In the genomic region with DNA sequence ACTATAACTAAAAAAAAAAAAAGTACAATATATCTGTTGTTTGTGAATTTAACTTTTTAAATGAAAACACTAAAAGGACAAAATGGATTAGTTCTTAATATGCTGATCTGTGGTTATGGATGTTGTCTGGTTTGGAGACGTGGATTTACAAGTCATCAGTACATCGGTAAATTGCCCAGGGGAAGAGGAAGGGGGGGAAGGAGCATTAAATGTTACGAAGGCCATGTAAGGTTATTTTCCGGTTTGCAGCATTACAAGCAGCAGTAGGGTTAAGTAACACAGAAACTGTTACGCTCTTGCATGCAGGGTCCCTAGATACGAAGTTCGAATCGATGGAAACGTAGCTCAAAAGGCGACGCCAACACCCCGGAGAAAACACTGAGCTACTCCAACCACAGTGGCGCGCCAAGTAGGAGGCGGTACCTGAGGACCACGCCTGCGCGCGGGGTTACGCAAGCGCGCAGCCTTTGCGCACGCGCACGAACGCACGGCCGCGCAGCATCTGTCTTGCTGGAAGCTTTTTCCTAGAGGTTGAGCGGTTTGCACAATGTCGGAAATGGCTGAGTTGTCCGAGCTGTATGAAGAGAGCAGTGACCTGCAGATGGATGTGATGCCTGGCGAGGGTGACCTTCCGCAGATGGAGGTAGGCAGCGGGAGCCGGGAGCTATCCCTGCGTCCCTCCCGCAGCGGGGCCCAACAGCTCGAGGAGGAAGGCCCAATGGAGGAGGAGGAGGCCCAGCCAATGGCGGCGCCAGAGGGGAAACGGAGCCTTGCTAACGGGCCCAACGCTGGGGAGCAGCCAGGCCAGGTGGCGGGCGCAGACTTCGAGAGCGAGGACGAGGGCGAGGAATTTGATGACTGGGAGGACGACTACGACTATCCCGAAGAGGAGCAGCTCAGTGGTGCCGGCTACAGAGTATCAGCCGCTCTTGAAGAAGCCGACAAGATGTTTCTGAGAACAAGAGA, we compare ENCODE assay signal across 8 cellular contexts. TPM values are rescaled to one million over a fixed set of nuclear protein-coding genes. Genes with fewer than 3 reads are reported as not detected.
A peak's percentile ranks its signal among the peaks of the same experiment; 100 is the strongest.
DNase-seq lines count a peak whose midpoint lies in the region; ATAC-seq and TF ChIP-seq lines count a peak whose summit lies in the region.

A gene with protein sequence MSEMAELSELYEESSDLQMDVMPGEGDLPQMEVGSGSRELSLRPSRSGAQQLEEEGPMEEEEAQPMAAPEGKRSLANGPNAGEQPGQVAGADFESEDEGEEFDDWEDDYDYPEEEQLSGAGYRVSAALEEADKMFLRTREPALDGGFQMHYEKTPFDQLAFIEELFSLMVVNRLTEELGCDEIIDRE (plus strand): TSS at position 505 of the 966 bp plus-strand sequence. CDS start 43 bp downstream, at position 548.

- peaks cover 34% of the 10 kb centered on the region for H4K20me1 ChIP-seq in OCI-LY7 (ENCODE audit: insufficient read depth, low read length)

- POLR2A ChIA-PET in OCI-LY7 (lab: Charles Lee) = interaction anchor here (0.6 to 3.0 kb wide), 16 partner anchors 9 to 540 kb away, joined by 3 to 19 read pairs (median 4); a partner anchor contains a TSS

- ATAC-seq in GM21515 (IDR thresholded peaks at IDR 0.05; ENCODE audit: unreplicated experiment) = peak; percentile 96

- H3K27ac ChIP-seq in OCI-LY7 (ENCODE audit: low read depth, low read length, poor library complexity, severe bottlenecking) = peak within 1 kb of the TSS; percentile 72

- peaks cover 24% of the 10 kb centered on the region for H3K36me3 ChIP-seq in OCI-LY7 (ENCODE audit: insufficient read depth, low read length)

- peak within 1 kb of the TSS; percentile 87 for H2AFZ ChIP-seq in OCI-LY7 (ENCODE audit: low read length)

- H3K9me3 ChIP-seq in OCI-LY7 (ENCODE audit: low read length) = no peaks in the 10 kb centered on the region

- H3K79me2 ChIP-seq in OCI-LY7 (ENCODE audit: insufficient read depth, low read depth, low read length) = peaks cover 28% of the 10 kb centered on the region

- DNase-seq in D341Med (ENCODE audit: low spot score) (peak; percentile 95), HuH-7 (ENCODE audit: low spot score) (peak; percentile 59), OCI-LY7 (ENCODE audit: low spot score) (peak; percentile 97), activated T-cell treated with anti-CD3 and anti-CD28 coated beads for 1 hour (ENCODE audit: low read depth) (peak; percentile 88), epidermal melanocyte (ENCODE audit: insufficient read length, low spot score) (peak; percentile 90), middle frontal gyrus (ENCODE audit: extremely low spot score, low spot score) (peak; percentile 95)
- DNase-seq in stimulated activated CD8-positive, alpha-beta memory T cell treated with anti-CD3 and anti-CD28 coated beads, Interleukin-4, amount 100 ng/mL, for 1 hour (ENCODE audit: low read depth in 2 of 2, low spot score in 1 of 2) = peak; percentile 80 to 87

- TF ChIP-seq CTCF in OCI-LY7 (conservative IDR thresholded peaks at IDR 0.05; ENCODE audit: low read length) = no peak

- H3K4me2 ChIP-seq in OCI-LY7 (ENCODE audit: low read length) = peak within 1 kb of the TSS; percentile 98

- CTCF ChIA-PET in OCI-LY7 (lab: Charles Lee; ENCODE audit: unreplicated experiment) = interaction anchor here (0.6 to 1.0 kb wide), 3 partner anchors 11 to 179 kb away, joined by 3 read pairs; no protein-coding TSS in a partner anchor

- peak within 1 kb of the TSS; percentile 85 for H3K4me3 ChIP-seq in OCI-LY7 (ENCODE audit: low read depth, low read length, poor library complexity, severe bottlenecking)

- intact Hi-C loops in OCI-LY7 (cut with micrococcal nuclease; ENCODE audit: unreplicated experiment) = loop anchor here (2.0 kb wide), 3 partner anchors 67 to 743 kb away; a partner anchor contains a TSS

- no peaks in the 10 kb centered on the region for H3K9me2 ChIP-seq in OCI-LY7 (ENCODE audit: insufficient read depth, low read length)

- BruUV-seq in OCI-LY7 (replicated peaks; lab: Mats Ljungman, UMichigan) = TSS peak; percentile 87

- H3K4me1 ChIP-seq in OCI-LY7 (ENCODE audit: insufficient read depth, low read length, poor library complexity, severe bottlenecking) = peaks cover 16% of the 10 kb centered on the region

RNA-seq across cellular contexts. Expression of the gene that starts here (rescaled TPM):
- total RNA-seq in OCI-LY7 (2014; rRNA removed; shearing (Covaris generic)) = 104 and 106 TPM in 2 replicates
- 93.7 and 111 TPM in 2 replicates for total RNA-seq in OCI-LY7 (2022)

Comparison
In these comparisons a context has a peak if more than half of its experiments do, and no peak if none do; other contexts are left out.
1. Peak in every context shown above with its lines: DNase-seq, ATAC-seq, H3K4me3 ChIP-seq and H3K27ac ChIP-seq.